Comparison of ENCODE assay signal across 16 cellular contexts in the genomic region with DNA sequence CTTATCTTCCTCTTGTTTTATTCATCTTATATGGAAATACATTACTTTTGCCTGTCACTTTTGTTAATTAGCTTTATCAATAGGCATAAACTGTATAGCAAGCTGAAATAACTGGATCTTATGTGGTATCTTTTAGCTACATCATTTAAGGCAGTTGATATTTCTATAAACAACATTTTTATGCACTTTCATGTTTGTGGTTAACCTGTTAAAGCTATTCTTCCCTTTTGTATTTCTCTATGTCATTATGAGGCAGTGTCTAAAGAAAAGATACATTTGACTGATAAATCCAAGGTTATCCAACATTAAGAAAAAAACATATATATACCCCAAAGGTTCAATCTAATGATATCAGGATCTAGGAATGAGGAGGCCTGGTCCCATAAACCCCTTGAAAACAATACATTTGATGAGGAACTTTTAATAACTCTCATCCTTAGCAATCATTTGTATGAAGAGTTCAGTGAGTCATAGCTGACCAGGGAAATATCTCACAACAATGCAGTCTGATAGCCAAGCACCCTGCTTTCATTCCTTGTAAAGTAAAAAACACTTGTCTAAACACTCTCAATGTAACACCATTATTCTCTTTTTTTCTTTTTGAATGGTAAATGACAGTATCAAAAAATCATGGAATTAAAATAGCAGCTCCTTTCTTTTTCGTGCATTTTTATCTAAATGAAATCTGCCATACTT.
A peak's percentile ranks its signal among the peaks of the same experiment; 100 is the strongest.
DNase-seq lines count a peak whose midpoint lies in the region; ATAC-seq and TF ChIP-seq lines count a peak whose summit lies in the region.
"Had no signal": no experiment of that assay in that cellular context is flagged by ENCODE, and none has a peak within 500 bp of the region (broad histone marks: within the 10 kb centered on the region; RNA-seq: fewer than 3 reads in every experiment).

No MANE protein-coding gene starts in this region.

- H3K27me3 ChIP-seq in SJCRH30 (no peaks in the 10 kb centered on the region), smooth muscle cell (ENCODE audit: low read depth) (no peaks in the 10 kb centered on the region), upper lobe of right lung (no peaks in the 10 kb centered on the region)

- no peak overlapping the region for H2AFZ ChIP-seq in smooth muscle cell (ENCODE audit: low read depth)

- H3K27ac Mint-ChIP-seq in chondrocyte (ENCODE audit: unreplicated experiment) = peak overlapping the region; percentile 83
- H3K27ac Mint-ChIP-seq: activated naive CD4-positive, alpha-beta T cell treated with anti-CD3 and anti-CD28 coated beads, Interleukin-2, amount 50 U/mL, for 72 hours had no signal

- DNase-seq in SJCRH30 = no peak
- DNase-seq in chondrocyte (ENCODE audit: low spot score) = no peak
- DNase-seq in kidney glomerular epithelial cell (lab: John Stamatoyannopoulos, UW) = peak; percentile 6
- no peak for DNase-seq in smooth muscle cell (lab: John Stamatoyannopoulos, UW; ENCODE audit: unreplicated experiment)
- no peak for DNase-seq in upper lobe of right lung
- no peak for DNase-seq in T-helper 2 cell
- DNase-seq: activated CD4-positive, alpha-beta T cell treated with anti-CD3 and anti-CD28 coated beads, Interleukin-2, amount 50 U/mL, for 48 hours; activated T-cell treated with anti-CD3 and anti-CD28 coated beads, Interleukin-2, amount 50 U/mL, for 4 hours; cerebellar nuclear complex; DMS53; glutamatergic neuron; NCI-H1417 treated with DMSO at 0.1 percent for 48 hours; SHP77 had no signal

- H3K27ac ChIP-seq in SJCRH30 (peak overlapping the region; percentile 7; the same call in 1 of the 2 replicates), smooth muscle cell (ENCODE audit: low read depth) (peak overlapping the region; percentile 10), upper lobe of right lung (no peak overlapping the region)

- no peaks in the 10 kb centered on the region for H3K36me3 ChIP-seq in SJCRH30
- H3K36me3 ChIP-seq in smooth muscle cell (ENCODE audit: low read depth) = no peaks in the 10 kb centered on the region
- no peaks in the 10 kb centered on the region for H3K36me3 ChIP-seq in upper lobe of right lung

- ATAC-seq in GM21529 (IDR thresholded peaks at IDR 0.05; ENCODE audit: unreplicated experiment) = no peak
- ATAC-seq in upper lobe of right lung = no peak
- ATAC-seq: activated naive CD4-positive, alpha-beta T cell treated with anti-CD3 and anti-CD28 coated beads, Interleukin-2, amount 50 U/mL, for 72 hours; activated T-cell treated with anti-CD3 and anti-CD28 coated beads, Interleukin-2, amount 50 U/mL, for 4 hours; K562 had no signal

- no peaks in the 10 kb centered on the region for H3K36me3 Mint-ChIP-seq in chondrocyte (ENCODE audit: low read depth)
- H3K36me3 Mint-ChIP-seq: activated naive CD4-positive, alpha-beta T cell treated with anti-CD3 and anti-CD28 coated beads, Interleukin-2, amount 50 U/mL, for 72 hours had no signal

- intact Hi-C loops in upper lobe of right lung (cut with DNase I) = no loop called here

- H3K9me3 ChIP-seq in SJCRH30 (replicated peaks) (no peaks in the 10 kb centered on the region), smooth muscle cell (replicated peaks; ENCODE audit: low read depth) (no peaks in the 10 kb centered on the region), upper lobe of right lung (no peaks in the 10 kb centered on the region)

- peaks cover 74% of the 10 kb centered on the region for H3K4me1 Mint-ChIP-seq in chondrocyte (ENCODE audit: low read depth)

- H3F3A ChIP-seq in smooth muscle cell (ENCODE audit: low read depth) = no peaks in the 10 kb centered on the region

- TF ChIP-seq CTCF in chondrocyte (IDR thresholded peaks at IDR 0.05) (no peak), smooth muscle cell (IDR thresholded peaks at IDR 0.05; ENCODE audit: borderline replicate concordance, insufficient read depth, poor library complexity, severe bottlenecking) (no peak), upper lobe of right lung (IDR thresholded peaks at IDR 0.05) (no peak)

- whole genome bisulfite sequencing in smooth muscle cell (ENCODE audit: low lambda C conversion rate) = 75% methylated on average over 1 of the region's 1 CpG

- H3K4me3 ChIP-seq in SJCRH30 (no peak overlapping the region), smooth muscle cell (no peak overlapping the region), upper lobe of right lung (no peak overlapping the region)
- H3K4me3 ChIP-seq: K562 had no signal

- no peaks in the 10 kb centered on the region for H4K20me1 ChIP-seq in smooth muscle cell (ENCODE audit: low read depth)

- peaks cover 2% of the 10 kb centered on the region for H3K9me3 Mint-ChIP-seq in chondrocyte (ENCODE audit: low read depth)
- H3K9me3 Mint-ChIP-seq: activated T-cell treated with anti-CD3 and anti-CD28 coated beads, Interleukin-2, amount 50 U/mL, for 4 hours had no signal

- H3K4me3 Mint-ChIP-seq in chondrocyte (ENCODE audit: unreplicated experiment) = peak overlapping the region; percentile 21
- H3K4me3 Mint-ChIP-seq: activated T-cell treated with anti-CD3 and anti-CD28 coated beads, Interleukin-2, amount 50 U/mL, for 4 hours had no signal

- no peaks in the 10 kb centered on the region for H3K27me3 Mint-ChIP-seq in chondrocyte (ENCODE audit: low read depth)

- H3K4me1 ChIP-seq in SJCRH30 (peaks cover 35% of the 10 kb centered on the region), smooth muscle cell (ENCODE audit: low read depth) (peaks cover 6% of the 10 kb centered on the region), upper lobe of right lung (no peaks in the 10 kb centered on the region)

- no peaks in the 10 kb centered on the region for H3K79me2 ChIP-seq in smooth muscle cell (ENCODE audit: low read depth)

- no peak overlapping the region for H3K9ac ChIP-seq in smooth muscle cell (ENCODE audit: low read depth)

- H3K4me2 ChIP-seq in smooth muscle cell = no peak overlapping the region
